ENCODE assay signal across 8 cellular contexts in the genomic region with DNA sequence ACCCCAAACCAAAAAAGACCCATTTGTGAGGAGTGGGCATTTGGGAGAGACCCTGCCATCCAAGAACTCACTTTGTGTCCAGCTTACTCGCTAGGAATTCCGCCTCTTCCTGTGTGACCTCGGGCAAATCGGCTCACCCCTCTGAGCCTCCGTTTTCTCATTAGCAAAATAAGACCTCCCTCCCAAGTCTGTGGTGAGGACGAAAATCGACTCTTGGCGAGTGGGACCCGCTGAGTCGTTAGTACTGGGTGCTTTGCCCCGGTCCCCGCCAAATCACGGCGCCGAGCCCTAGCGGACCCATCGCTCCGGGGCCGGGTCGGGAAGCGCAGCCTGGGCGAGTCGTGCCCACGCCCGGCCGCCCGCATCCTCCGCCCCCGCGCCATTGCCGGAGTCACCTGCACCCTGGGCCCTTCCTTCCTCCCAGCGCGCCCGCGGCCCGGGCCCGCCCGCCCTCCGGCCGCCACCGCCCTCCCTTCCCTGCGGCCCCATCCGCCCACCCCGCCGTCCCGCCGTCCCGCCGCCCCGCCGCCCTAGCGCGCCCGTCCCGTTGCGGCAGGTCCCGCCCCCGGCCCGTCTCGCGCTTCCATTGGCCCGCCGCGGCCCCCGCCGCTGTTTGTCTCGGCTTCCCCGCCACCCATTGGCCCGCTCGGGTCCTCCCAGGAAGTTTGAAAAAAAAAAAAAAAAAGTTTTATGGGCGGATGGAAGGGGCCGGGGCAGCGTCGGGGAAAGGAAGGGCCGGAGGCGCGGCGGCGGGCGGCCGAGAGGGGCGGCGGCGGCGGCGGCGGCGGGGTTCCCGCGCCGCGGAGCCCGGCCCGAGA. TPM values are rescaled to one million over a fixed set of nuclear protein-coding genes. Genes with fewer than 3 reads are reported as not detected.
DNase-seq lines count a peak whose midpoint lies in the region; ATAC-seq and TF ChIP-seq lines count a peak whose summit lies in the region.

No MANE protein-coding gene starts in this region.

- TF ChIP-seq CTCF in 22Rv1 (IDR thresholded peaks at IDR 0.05) (no peak), liver (IDR thresholded peaks at IDR 0.05; ENCODE audit: low read depth, low read length, missing input control) (no peak)

- H3K4me1 ChIP-seq in liver (ENCODE audit: control insufficient read depth in 4 of 4, insufficient read depth in 4 of 4, low read length in 3 of 4): peaks cover 8 to 48% (median 31%) of the 10 kb centered on the region in 4 donors

- WGBS in liver: under 1% methylated on average over 94 of the region's 94 CpGs

- peak overlapping the region; percentile 70 to 82 for H3K9ac ChIP-seq in liver (ENCODE audit: low read depth in 1 of 2, low read length in 2 of 2)

- peak overlapping the region; percentile 73 to 86 (median 78) for H3K4me3 ChIP-seq in liver (ENCODE audit: low read depth in 1 of 3, low read length in 3 of 3)

- H3K27ac ChIP-seq in 22Rv1 (peak overlapping the region; percentile 87), liver (ENCODE audit: low read depth in 1 of 2, low read length in 2 of 2) (peak overlapping the region; percentile 81 to 84)

- DNase-seq in NCI-H69 (lab: John Stamatoyannopoulos, UW): peak; percentile 94
- DNase-seq in activated CD4-positive, alpha-beta T cell treated with anti-CD3 and anti-CD28 coated beads, Interleukin-2, amount 50 U/mL, for 48 hours: peak; percentile 89 to 92
- peak; percentile 88 for DNase-seq in dermis blood vessel endothelial cell
- DNase-seq in stimulated activated CD4-positive, alpha-beta T cell treated with anti-CD3 and anti-CD28 coated beads, Interleukin-2, amount 100 ng/mL, for 4 hours (ENCODE audit: low read depth): peak; percentile 81

- no peaks in the 10 kb centered on the region for H3K36me3 ChIP-seq in liver (ENCODE audit: control insufficient read depth in 4 of 4, insufficient read depth in 3 of 4, low read depth in 1 of 4, low read length in 3 of 4)

- no peak for TF ChIP-seq RAD21 in liver (IDR thresholded peaks at IDR 0.05)

- no peaks in the 10 kb centered on the region for H3K27me3 ChIP-seq in liver (ENCODE audit: control insufficient read depth in 4 of 4, insufficient read depth in 4 of 4, low read length in 3 of 4)

- no peaks in the 10 kb centered on the region for H3K9me3 ChIP-seq in liver (ENCODE audit: control insufficient read depth in 4 of 4, low read length in 3 of 4)

- ATAC-seq in GM18517 (IDR thresholded peaks at IDR 0.05; ENCODE audit: unreplicated experiment) (peak; percentile 52), HG03139 (IDR thresholded peaks at IDR 0.05; ENCODE audit: unreplicated experiment) (peak; percentile 56)

TF ChIP-seq in liver, 16 proteins besides CTCF, POLR2A, EP300 and RAD21:
- TF ChIP-seq GABPA (IDR thresholded peaks at IDR 0.05 in 1 of 2, conservative IDR thresholded peaks at IDR 0.05 in 1 of 2): peak in 1 of 2 donors; percentile 53
- TF ChIP-seq, protein P1, sequence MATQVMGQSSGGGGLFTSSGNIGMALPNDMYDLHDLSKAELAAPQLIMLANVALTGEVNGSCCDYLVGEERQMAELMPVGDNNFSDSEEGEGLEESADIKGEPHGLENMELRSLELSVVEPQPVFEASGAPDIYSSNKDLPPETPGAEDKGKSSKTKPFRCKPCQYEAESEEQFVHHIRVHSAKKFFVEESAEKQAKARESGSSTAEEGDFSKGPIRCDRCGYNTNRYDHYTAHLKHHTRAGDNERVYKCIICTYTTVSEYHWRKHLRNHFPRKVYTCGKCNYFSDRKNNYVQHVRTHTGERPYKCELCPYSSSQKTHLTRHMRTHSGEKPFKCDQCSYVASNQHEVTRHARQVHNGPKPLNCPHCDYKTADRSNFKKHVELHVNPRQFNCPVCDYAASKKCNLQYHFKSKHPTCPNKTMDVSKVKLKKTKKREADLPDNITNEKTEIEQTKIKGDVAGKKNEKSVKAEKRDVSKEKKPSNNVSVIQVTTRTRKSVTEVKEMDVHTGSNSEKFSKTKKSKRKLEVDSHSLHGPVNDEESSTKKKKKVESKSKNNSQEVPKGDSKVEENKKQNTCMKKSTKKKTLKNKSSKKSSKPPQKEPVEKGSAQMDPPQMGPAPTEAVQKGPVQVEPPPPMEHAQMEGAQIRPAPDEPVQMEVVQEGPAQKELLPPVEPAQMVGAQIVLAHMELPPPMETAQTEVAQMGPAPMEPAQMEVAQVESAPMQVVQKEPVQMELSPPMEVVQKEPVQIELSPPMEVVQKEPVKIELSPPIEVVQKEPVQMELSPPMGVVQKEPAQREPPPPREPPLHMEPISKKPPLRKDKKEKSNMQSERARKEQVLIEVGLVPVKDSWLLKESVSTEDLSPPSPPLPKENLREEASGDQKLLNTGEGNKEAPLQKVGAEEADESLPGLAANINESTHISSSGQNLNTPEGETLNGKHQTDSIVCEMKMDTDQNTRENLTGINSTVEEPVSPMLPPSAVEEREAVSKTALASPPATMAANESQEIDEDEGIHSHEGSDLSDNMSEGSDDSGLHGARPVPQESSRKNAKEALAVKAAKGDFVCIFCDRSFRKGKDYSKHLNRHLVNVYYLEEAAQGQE (IDR thresholded peaks at IDR 0.05): no peak

RNA-seq across cellular contexts. Expression of a gene that starts 48.9 kb away (rescaled TPM):
- 165 and 227 TPM in 2 replicates for total RNA-seq in dermis blood vessel endothelial cell
- 10 to 100 TPM; 24.8 to 41.1 TPM for total RNA-seq in liver
- 10 to 100 TPM in 1 of 2 donors, 1 to 10 TPM in 1; 4.8 to 18.3 TPM for polyA plus RNA-seq in liver

RNA-seq across cellular contexts. Expression of a gene that starts 59.6 kb away (rescaled TPM):
- 22.9 and 23.1 TPM in 2 replicates for total RNA-seq in dermis blood vessel endothelial cell
- total RNA-seq in liver: 10 to 100 TPM; 11.3 to 16.5 TPM
- 10 to 100 TPM in 1 of 2 donors, 1 to 10 TPM in 1; 6.9 to 11.6 TPM for polyA plus RNA-seq in liver

Comparison
In these comparisons a context has a peak if more than half of its experiments do, and no peak if none do; other contexts are left out.
1. Peak in every context shown above with its lines: DNase-seq, ATAC-seq, H3K4me3 ChIP-seq and H3K27ac ChIP-seq.